In genomic region chr5:11455505-11455904, GRCh38 we compare ENCODE assay signal across 5 cellular contexts.
"Had no signal": no experiment of that assay in that cellular context is flagged by ENCODE, and none has a peak within 500 bp of the region (broad histone marks: within the 10 kb centered on the region; RNA-seq: fewer than 3 reads in every experiment).

No MANE protein-coding gene starts in this region.

- DNase-seq: IMR-90, KBM-7, KG1 had no signal

- H3K27ac ChIP-seq: HL-60 had no signal

- H3K4me3 ChIP-seq: K562 had no signal
